ENCODE assay signal across 16 cellular contexts in genomic region chr9:84054341-84055010, GRCh38.
"Had no signal": no experiment of that assay in that cellular context is flagged by ENCODE, and none has a peak within 500 bp of the region (broad histone marks: within the 10 kb centered on the region; RNA-seq: fewer than 3 reads in every experiment).

No MANE protein-coding gene starts in this region.

- H3K27me3 ChIP-seq: tibial nerve, vagina had no signal

- H3K4me1 ChIP-seq: tibial nerve, vagina had no signal

- H3K4me3 ChIP-seq: lung, tibial nerve, vagina had no signal

- ATAC-seq: activated CD4-positive, alpha-beta T cell treated with anti-CD3 and anti-CD28 coated beads for 36 hours; stimulated activated naive B cell treated with anti-CD40 and anti-IgM and Interleukin-4, amounts not matched to agents 10 μg/mL and 1 μg/mL and 100 μg/mL, for 72 hours had no signal

- H3K27ac ChIP-seq: tibial nerve, vagina had no signal

- DNase-seq: activated CD4-positive, alpha-beta memory T cell treated with anti-CD3 and anti-CD28 coated beads, Interleukin-2, amount 10 ng/mL, durations not matched to agents 7 days and 5 days; activated CD4-positive, alpha-beta T cell treated with anti-CD3 and anti-CD28 coated beads for 36 hours; activated naive CD4-positive, alpha-beta T cell treated with anti-CD3 and anti-CD28 coated beads, Interleukin-2, amount 10 ng/mL, durations not matched to agents 7 days and 5 days; activated T-cell treated with anti-CD3 and anti-CD28 coated beads, Interleukin-2, amount 50 U/mL, for 24 hours; caudate nucleus; erythroblast; hypothalamus; kidney glomerular epithelial cell; stimulated activated CD4-positive, alpha-beta T cell treated with anti-CD3 and anti-CD28 coated beads, Interleukin-2, amount 100 ng/mL, for 48 hours; stimulated activated naive B cell treated with anti-CD40 and anti-IgM and Interleukin-4, amounts not matched to agents 10 μg/mL and 1 μg/mL and 100 μg/mL, for 72 hours; T-helper 1 cell; T1000 had no signal

- H3K36me3 ChIP-seq: tibial nerve, vagina had no signal

- FAIRE-seq: colon had no signal

- H3K9me3 ChIP-seq: tibial nerve, vagina had no signal
